ENCODE assay signal across 9 cellular contexts in genomic region chr4:103982454-103982853, GRCh38.
"Had no signal": no experiment of that assay in that cellular context is flagged by ENCODE, and none has a peak within 500 bp of the region (broad histone marks: within the 10 kb centered on the region; RNA-seq: fewer than 3 reads in every experiment).

No MANE protein-coding gene starts in this region.

- DNase-seq: GM23248, GOT3, H9, HCEC 1CT, Karpas-422, KBM-7 had no signal

- H3K4me2 ChIP-seq: KMS-11 had no signal

- H3K27ac ChIP-seq: GM23248, KMS-11 had no signal

- H3K9ac ChIP-seq: GM23248, KMS-11 had no signal

- FAIRE-seq: H54, HTR-8/SVneo had no signal

- H2AFZ ChIP-seq: GM23248 had no signal

- H3K4me3 ChIP-seq: GM23248 had no signal
